ENCODE assay signal across 8 cellular contexts in the genomic region with DNA sequence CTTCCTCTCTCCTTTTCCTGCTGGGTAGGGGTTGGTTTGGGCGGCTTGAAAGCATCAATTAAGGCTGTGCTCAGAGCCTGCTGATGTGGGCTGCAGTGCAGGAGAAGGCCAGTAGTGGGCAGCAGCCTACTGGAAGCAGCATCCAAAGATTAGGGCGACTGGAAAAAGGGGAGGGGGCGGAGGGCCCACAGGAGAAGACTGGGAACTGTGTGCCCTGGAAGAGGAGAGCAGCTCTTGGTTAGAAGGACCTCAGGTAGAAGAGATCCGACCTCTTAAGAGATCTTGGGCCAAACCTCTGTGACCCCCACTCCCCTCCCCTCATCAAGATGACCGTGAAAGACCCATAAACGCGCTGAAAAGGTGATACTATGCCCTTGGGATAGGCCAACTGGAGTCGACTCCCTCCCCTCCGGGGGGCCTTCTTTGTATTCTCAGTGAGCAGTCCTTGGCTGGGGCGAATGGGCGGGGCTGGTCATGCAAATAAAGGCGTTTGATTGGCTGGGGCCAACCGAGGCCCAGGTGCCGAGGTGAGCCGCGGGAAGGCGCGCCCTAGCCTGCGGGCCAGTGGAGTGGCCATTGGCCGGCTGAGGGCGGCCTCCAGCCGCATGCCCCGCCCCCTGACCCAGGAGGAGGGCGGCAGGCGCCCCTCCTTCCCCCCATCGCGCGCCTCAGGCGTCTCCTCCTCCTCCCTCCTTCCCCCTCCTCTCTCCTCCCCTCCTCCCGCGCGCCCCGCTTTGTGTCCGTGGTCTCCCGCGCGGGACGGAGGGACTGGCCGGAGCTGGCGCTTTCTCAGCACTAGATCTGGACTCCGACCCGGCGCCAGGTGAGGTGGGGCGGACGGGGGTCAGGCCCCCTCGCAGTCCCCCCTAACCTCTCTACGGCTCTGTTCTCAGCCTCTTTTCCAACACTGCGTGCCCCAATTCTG. TPM values are rescaled to one million over a fixed set of nuclear protein-coding genes. Genes with fewer than 3 reads are reported as not detected.
DNase-seq lines count a peak whose midpoint lies in the region; ATAC-seq, FAIRE-seq and TF ChIP-seq lines count a peak whose summit lies in the region.

No MANE protein-coding gene starts in this region.

- FAIRE-seq in HTR-8/SVneo (lab: Jason Lieb, UNC), result peak; percentile 98

- ATAC-seq in GM19397 (IDR thresholded peaks at IDR 0.05; ENCODE audit: unreplicated experiment) (peak; percentile 63), omental fat pad (ENCODE audit: low FRiP score) (peak; percentile 81), HG03025 (IDR thresholded peaks at IDR 0.05; ENCODE audit: low FRiP score, unreplicated experiment) (no peak)

- H3K36me3 ChIP-seq in NT2/D1 (ENCODE audit: insufficient read depth, insufficient read length, low read length), result peaks cover 8% of the 10 kb centered on the region

- intact Hi-C loops in CD14-positive monocyte (cut with micrococcal nuclease), result no loop called here

- H3K9me3 ChIP-seq in NT2/D1 (ENCODE audit: insufficient read depth, low read length), result no peaks in the 10 kb centered on the region

- H3K4me1 ChIP-seq in NT2/D1 (ENCODE audit: insufficient read depth, insufficient read length), result peaks cover 8% of the 10 kb centered on the region

- H3K36me3 Mint-ChIP-seq in CD14-positive monocyte, result no peaks in the 10 kb centered on the region

- no peak overlapping the region for H3K27ac Mint-ChIP-seq in CD14-positive monocyte

- peaks cover 0 to 8% (median 0%) of the 10 kb centered on the region in 7 donors for H3K9me3 Mint-ChIP-seq in CD14-positive monocyte

- peak overlapping the region in 1 of 2 donors; percentile 62 for H3K4me3 Mint-ChIP-seq in CD14-positive monocyte

- H3K27me3 Mint-ChIP-seq in CD14-positive monocyte (ENCODE audit: low read depth in 3 of 3), result peaks cover 30 to 62% (median 57%) of the 10 kb centered on the region in 3 donors

- peaks cover 20% of the 10 kb centered on the region for H3K4me1 Mint-ChIP-seq in CD14-positive monocyte

- DNase-seq in CD14-positive monocyte (ENCODE audit: low spot score) (no peak), HTR-8/SVneo (ENCODE audit: insufficient read length, low spot score) (peak; percentile 93), NT2/D1 (ENCODE audit: low read depth, low spot score) (peak; percentile 90), fibroblast of peridontal ligament (ENCODE audit: extremely low read depth) (peak; percentile 56), omental fat pad (ENCODE audit: low spot score) (peak; percentile 48)
- peak; percentile 33 to 52 for DNase-seq in activated T-helper 1 cell treated with anti-CD3 and anti-CD28 coated beads, Interleukin-2, amount 50 U/mL, for 16 hours (ENCODE audit: low read depth in 1 of 2, low spot score in 1 of 2)

- peak overlapping the region; percentile 97 for H3K9ac ChIP-seq in NT2/D1 (ENCODE audit: insufficient read length, low read depth)

- peaks cover 8% of the 10 kb centered on the region for H3K27me3 ChIP-seq in NT2/D1 (ENCODE audit: insufficient read depth, insufficient read length)

- TF ChIP-seq CTCF in CD14-positive monocyte (IDR thresholded peaks at IDR 0.05), result peak; percentile 78
- TF ChIP-seq CTCF in omental fat pad (IDR thresholded peaks at IDR 0.05), result no peak

- H3K4me3 ChIP-seq in NT2/D1 (ENCODE audit: insufficient read length, low read depth), result peak overlapping the region; percentile 87

RNA-seq across cellular contexts. Expression of gene DLG3, which starts 10.1 kb away (rescaled TPM):
- under 1 TPM in 1 of 2 donors, not detected in 1; 0.17 TPM for polyA plus RNA-seq in CD14-positive monocyte
- total RNA-seq in omental fat pad, result 1 to 10 TPM; 3.7 to 7.8 (median 5.3) TPM

RNA-seq across cellular contexts. Expression of gene GDPD2, which starts 31.6 kb away (rescaled TPM):
- polyA plus RNA-seq in CD14-positive monocyte, result not detected
- total RNA-seq in omental fat pad, result not detected
